In genomic region chr3:143991713-143992112, GRCh38 we compare ENCODE assay signal across 14 cellular contexts. TPM values are rescaled to one million over a fixed set of nuclear protein-coding genes. Genes with fewer than 3 reads are reported as not detected.
DNase-seq lines count a peak whose midpoint lies in the region; ATAC-seq and TF ChIP-seq lines count a peak whose summit lies in the region.
"Had no signal": no experiment of that assay in that cellular context is flagged by ENCODE, and none has a peak within 500 bp of the region (broad histone marks: within the 10 kb centered on the region; RNA-seq: fewer than 3 reads in every experiment).

No MANE protein-coding gene starts in this region.

- H3K4me2 ChIP-seq in mammary epithelial cell (ENCODE audit: insufficient read depth, low read depth, low read length) = no peak overlapping the region
- H3K4me2 ChIP-seq: BLaER1 treated with 17β-estradiol and CSF1 and Interleukin-3, amounts not matched to agents 10 nM and 100 nM; PC-9 had no signal

- H3K4me3 ChIP-seq in mammary epithelial cell (replicated peaks in 1 of 3; ENCODE audit: insufficient read depth in 1 of 3, low read depth in 2 of 3, low read length in 3 of 3) (no peak overlapping the region), A673 (ENCODE audit: low read depth, low read length, poor library complexity, severe bottlenecking) (no peak overlapping the region)
- H3K4me3 ChIP-seq: BLaER1 treated with 17β-estradiol and CSF1 and Interleukin-3, amounts not matched to agents 10 nM and 100 nM; PC-9 had no signal

- H3K27ac ChIP-seq in mammary epithelial cell (ENCODE audit: insufficient read depth, low read depth, low read length) (no peak overlapping the region), A673 (ENCODE audit: low read depth, low read length, poor library complexity, severe bottlenecking) (no peak overlapping the region)
- H3K27ac ChIP-seq: BLaER1 treated with 17β-estradiol and CSF1 and Interleukin-3, amounts not matched to agents 10 nM and 100 nM; PC-9 had no signal

- WGBS in mammary epithelial cell (ENCODE audit: low coverage, missing lambda C conversion rate) = 91% methylated on average over 1 of the region's 1 CpG

- H2AFZ ChIP-seq in mammary epithelial cell (ENCODE audit: low read depth, low read length) = no peak overlapping the region
- H2AFZ ChIP-seq: PC-9 had no signal

- intact Hi-C loops in mammary epithelial cell (cut with micrococcal nuclease) = no loop called here
- intact Hi-C loops in A673 (cut with micrococcal nuclease; ENCODE audit: unreplicated experiment) = no loop called here

- H3K9ac ChIP-seq in mammary epithelial cell (ENCODE audit: insufficient read depth, low read length) = no peak overlapping the region
- H3K9ac ChIP-seq: BLaER1 treated with 17β-estradiol and CSF1 and Interleukin-3, amounts not matched to agents 10 nM and 100 nM had no signal

- H3K27me3 ChIP-seq in mammary epithelial cell (ENCODE audit: insufficient read depth, low read length) (no peaks in the 10 kb centered on the region), A673 (replicated peaks; ENCODE audit: insufficient read depth, low read depth, low read length, poor library complexity) (no peaks in the 10 kb centered on the region)
- H3K27me3 ChIP-seq: BLaER1 treated with 17β-estradiol and CSF1 and Interleukin-3, amounts not matched to agents 10 nM and 100 nM had no signal

- peaks cover 6% of the 10 kb centered on the region for H3K36me3 ChIP-seq in mammary epithelial cell (ENCODE audit: insufficient read depth, low read length)
- peaks cover 21% of the 10 kb centered on the region for H3K36me3 ChIP-seq in A673 (ENCODE audit: insufficient read depth, low read length, poor library complexity, severe bottlenecking)

- in situ Hi-C loops in mammary epithelial cell (cut with MboI; ENCODE audit: low sequenced_read_pairs in 2 of 2) = no loop called here

- BruUV-seq in mammary epithelial cell (replicated peaks; lab: Mats Ljungman, UMichigan) (no TSS peak), A673 (replicated peaks; lab: Mats Ljungman, UMichigan) (no TSS peak)

- no peaks in the 10 kb centered on the region for H3K4me1 ChIP-seq in mammary epithelial cell (ENCODE audit: insufficient read depth, low read length)
- peaks cover 3% of the 10 kb centered on the region for H3K4me1 ChIP-seq in A673 (ENCODE audit: insufficient read depth, low read length, poor library complexity, severe bottlenecking)

- DNase-seq in left lobe of liver (ENCODE audit: low spot score) = no peak
- DNase-seq in mammary epithelial cell = no peak
- no peak for DNase-seq in T-helper 9 cell
- no peak for DNase-seq in A673 (ENCODE audit: low spot score)
- DNase-seq: H9, NCI-H146, NCI-H2227 treated with DMSO at 0.1 percent for 48 hours, NCI-H526 treated with DMSO at 0.1 percent for 48 hours, PC-9, T1000 had no signal

- CTCF ChIA-PET in mammary epithelial cell (lab: Charles Lee; ENCODE audit: low non-redundant PET) (no interaction called here), A673 (lab: Charles Lee) (no interaction called here)

- POLR2A ChIA-PET in A673 (lab: Charles Lee; ENCODE audit: low non-redundant PET) = no interaction called here

- no peaks in the 10 kb centered on the region for H4K20me1 ChIP-seq in mammary epithelial cell (ENCODE audit: insufficient read depth, low read length)

- ATAC-seq in GM18909 (IDR thresholded peaks at IDR 0.05; ENCODE audit: poor library complexity, unreplicated experiment) (peak; percentile 66), GM21515 (IDR thresholded peaks at IDR 0.05; ENCODE audit: unreplicated experiment) (peak; percentile 69), HG03196 (IDR thresholded peaks at IDR 0.05; ENCODE audit: unreplicated experiment) (peak; percentile 56), left lobe of liver (peak; percentile 73)

- H3K79me2 ChIP-seq in mammary epithelial cell (ENCODE audit: insufficient read depth, low read length) = peaks cover 27% of the 10 kb centered on the region

- no peaks in the 10 kb centered on the region for H3K9me3 ChIP-seq in mammary epithelial cell (replicated peaks; ENCODE audit: insufficient read depth, low read length)
- H3K9me3 ChIP-seq in A673 (ENCODE audit: low read depth, low read length, poor library complexity, severe bottlenecking) = no peaks in the 10 kb centered on the region

- dilution Hi-C loops in mammary epithelial cell (cut with HindIII; ENCODE audit: low sequenced_read_pairs) = no loop called here

- no peak for TF ChIP-seq CTCF in mammary epithelial cell (conservative IDR thresholded peaks at IDR 0.05 in 1 of 2, IDR thresholded peaks at IDR 0.05 in 1 of 2; ENCODE audit: extremely low read depth in 1 of 2, insufficient read depth in 1 of 2, low read depth in 1 of 2, low read length in 2 of 2)
- TF ChIP-seq CTCF in A673 (conservative IDR thresholded peaks at IDR 0.05; ENCODE audit: low read depth, low read length) = no peak

RNA-seq across cellular contexts. Expression of gene DIPK2A, which starts 20.1 kb away (rescaled TPM):
- total RNA-seq in left lobe of liver = 9.5 TPM
- 10 to 100 TPM; 14.1 to 52.0 TPM for total RNA-seq in mammary epithelial cell
- polyA plus RNA-seq in mammary epithelial cell = 9.9 TPM
- polyA minus RNA-seq in mammary epithelial cell = 21.4 TPM
- total RNA-seq in A673 (2021) = 41.9 and 47.7 TPM in 2 replicates
